ENCODE assay signal across 20 cellular contexts in genomic region chr4:44150091-44150576, GRCh38.
DNase-seq lines count a peak whose midpoint lies in the region; ATAC-seq lines count a peak whose summit lies in the region.
"Had no signal": no experiment of that assay in that cellular context is flagged by ENCODE, and none has a peak within 500 bp of the region (broad histone marks: within the 10 kb centered on the region; RNA-seq: fewer than 3 reads in every experiment).

No MANE protein-coding gene starts in this region.

- H3K9me3 Mint-ChIP-seq in stimulated activated naive CD8-positive, alpha-beta T cell treated with anti-CD3 and anti-CD28 coated beads, Interleukin-15, amount 100 ng/mL, for 72 hours: peaks cover 7 to 10% of the 10 kb centered on the region in 2 donors

- no peaks in the 10 kb centered on the region for H3K4me1 Mint-ChIP-seq in stimulated activated naive CD8-positive, alpha-beta T cell treated with anti-CD3 and anti-CD28 coated beads, Interleukin-15, amount 100 ng/mL, for 72 hours
- H3K4me1 Mint-ChIP-seq: natural killer cell had no signal

- peak; percentile 34 for DNase-seq in DMS53 (lab: John Stamatoyannopoulos, UW)
- no peak for DNase-seq in DMS53 treated with DMSO at 0.1 percent for 48 hours (lab: John Stamatoyannopoulos, UW; ENCODE audit: unreplicated experiment)
- peak; percentile 88 for DNase-seq in dermis blood vessel endothelial cell
- peak; percentile 50 for DNase-seq in kidney tubule cell (ENCODE audit: low spot score)
- DNase-seq in stromal cell of bone marrow (ENCODE audit: low read depth): peak; percentile 19
- DNase-seq in RPMI8226: no peak
- DNase-seq in stimulated activated naive CD8-positive, alpha-beta T cell treated with anti-CD3 and anti-CD28 coated beads, Interleukin-15, amount 100 ng/mL, for 72 hours: no peak
- DNase-seq in EL: no peak
- DNase-seq: activated CD4-positive, alpha-beta T cell treated with anti-CD3 and anti-CD28 coated beads for 1 hour; adrenal gland; BE2C; GF-D8; HFFc6; lower lobe of right lung; natural killer cell; NCI-H1092 treated with DMSO at 0.1 percent for 48 hours; NCI-H2107; NCI-H69; OCI-M1; posterior cingulate gyrus had no signal

- H3K4me3 Mint-ChIP-seq in stimulated activated naive CD8-positive, alpha-beta T cell treated with anti-CD3 and anti-CD28 coated beads, Interleukin-15, amount 100 ng/mL, for 72 hours: no peak overlapping the region
- H3K4me3 Mint-ChIP-seq: HFFc6, natural killer cell had no signal

- H3K27ac Mint-ChIP-seq in stimulated activated naive CD8-positive, alpha-beta T cell treated with anti-CD3 and anti-CD28 coated beads, Interleukin-15, amount 100 ng/mL, for 72 hours: no peak overlapping the region
- H3K27ac Mint-ChIP-seq: HFFc6, natural killer cell had no signal

- H3K27me3 Mint-ChIP-seq in stimulated activated naive CD8-positive, alpha-beta T cell treated with anti-CD3 and anti-CD28 coated beads, Interleukin-15, amount 100 ng/mL, for 72 hours: no peaks in the 10 kb centered on the region

- no peak for ATAC-seq in stimulated activated naive CD8-positive, alpha-beta T cell treated with anti-CD3 and anti-CD28 coated beads, Interleukin-15, amount 100 ng/mL, for 72 hours
- ATAC-seq: lower lobe of right lung, natural killer cell had no signal

Comparison
In these comparisons a context has a peak if more than half of its experiments do, and no peak if none do; other contexts are left out.
1. DNase-seq: peak in DMS53 (single experiment), dermis blood vessel endothelial cell (single experiment), kidney tubule cell (single experiment) and stromal cell of bone marrow (single experiment); none in DMS53 treated with DMSO at 0.1 percent for 48 hours (single experiment), RPMI8226 (single experiment), stimulated activated naive CD8-positive, alpha-beta T cell treated with anti-CD3 and anti-CD28 coated beads, Interleukin-15, amount 100 ng/mL, for 72 hours (0 of 2) and EL (single experiment).